10 cellular contexts compared by ENCODE assay signal in genomic region chrX:1502241-1502640, GRCh38. TPM values are rescaled to one million over a fixed set of nuclear protein-coding genes. Genes with fewer than 3 reads are reported as not detected.
A peak's percentile ranks its signal among the peaks of the same experiment; 100 is the strongest.
DNase-seq lines count a peak whose midpoint lies in the region; ATAC-seq, FAIRE-seq and TF ChIP-seq lines count a peak whose summit lies in the region.
"Had no signal": no experiment of that assay in that cellular context is flagged by ENCODE, and none has a peak within 500 bp of the region (broad histone marks: within the 10 kb centered on the region; RNA-seq: fewer than 3 reads in every experiment).

No MANE protein-coding gene starts in this region.

- no peak overlapping the region for H3K27ac ChIP-seq in right lobe of liver
- H3K27ac ChIP-seq in HepG2 (ENCODE audit: extremely low read length, insufficient read depth, low read length): no peak overlapping the region
- no peak overlapping the region for H3K27ac ChIP-seq in upper lobe of right lung
- H3K27ac ChIP-seq in lower lobe of right lung: no peak overlapping the region

- BruUV-seq in HepG2 (replicated peaks; lab: Mats Ljungman, UMichigan): no TSS peak

- no peak for FAIRE-seq in HepG2 (lab: Jason Lieb, UNC)

- no peak for TF ChIP-seq EP300 in HepG2 (IDR thresholded peaks at IDR 0.05; ENCODE audit: low read depth in 2 of 2, low read length in 2 of 2)
- no peak for TF ChIP-seq EP300 in HepG2 (CRISPR knock-in tag; IDR thresholded peaks at IDR 0.05; ENCODE audit: borderline replicate concordance)

- no peak overlapping the region for H3K4me3 Mint-ChIP-seq in activated CD4-positive, alpha-beta memory T cell treated with anti-CD3 and anti-CD28 coated beads for 36 hours

- peak in 1 of 4 donors; percentile 6 for ATAC-seq in right lobe of liver
- no peak for ATAC-seq in HepG2
- peak; percentile 39 for ATAC-seq in HG02973 (IDR thresholded peaks at IDR 0.05; ENCODE audit: unreplicated experiment)
- ATAC-seq in upper lobe of right lung: no peak
- ATAC-seq in lower lobe of right lung: no peak

- H3K4me1 Mint-ChIP-seq in activated CD4-positive, alpha-beta memory T cell treated with anti-CD3 and anti-CD28 coated beads for 36 hours (ENCODE audit: low read depth): peaks cover 31% of the 10 kb centered on the region

- no peaks in the 10 kb centered on the region for H3K4me1 ChIP-seq in right lobe of liver
- H3K4me1 ChIP-seq in HepG2 (ENCODE audit: insufficient read depth, low read length): no peaks in the 10 kb centered on the region
- H3K4me1 ChIP-seq in upper lobe of right lung: peaks cover 5% of the 10 kb centered on the region
- peaks cover 7% of the 10 kb centered on the region for H3K4me1 ChIP-seq in lower lobe of right lung

- H3K9me3 Mint-ChIP-seq in activated CD4-positive, alpha-beta memory T cell treated with anti-CD3 and anti-CD28 coated beads for 36 hours: no peaks in the 10 kb centered on the region

- peak in 2 of 3 donors; percentile 26 to 39 for DNase-seq in right lobe of liver
- DNase-seq in HepG2 (ENCODE audit: low spot score): no peak
- DNase-seq in activated CD4-positive, alpha-beta memory T cell treated with anti-CD3 and anti-CD28 coated beads for 36 hours: no peak
- DNase-seq in upper lobe of right lung: peak; percentile 40
- no peak for DNase-seq in lower lobe of right lung
- DNase-seq in middle frontal gyrus (ENCODE audit: extremely low spot score, low spot score): no peak
- no peak for DNase-seq in superior temporal gyrus (ENCODE audit: extremely low spot score)

- H3K4me3 ChIP-seq in right lobe of liver: no peak overlapping the region
- H3K4me3 ChIP-seq in HepG2 (replicated peaks in 1 of 3; ENCODE audit: insufficient read depth in 1 of 3, low read depth in 2 of 3, low read length in 3 of 3): no peak overlapping the region
- no peak overlapping the region for H3K4me3 ChIP-seq in upper lobe of right lung
- no peak overlapping the region for H3K4me3 ChIP-seq in lower lobe of right lung

- no peak for TF ChIP-seq RAD21 in HepG2 (CRISPR knock-in tag; IDR thresholded peaks at IDR 0.05)

- 23% methylated on average over 2 of the region's 12 CpGs for WGBS in right lobe of liver (ENCODE audit: insufficient coverage, low coverage, low lambda C conversion rate, missing lambda C conversion rate)
- WGBS in HepG2 (ENCODE audit: low lambda C conversion rate): 43% methylated on average over 4 of the region's 12 CpGs

- H3K36me3 Mint-ChIP-seq in activated CD4-positive, alpha-beta memory T cell treated with anti-CD3 and anti-CD28 coated beads for 36 hours: peaks cover 18% of the 10 kb centered on the region

- no peak overlapping the region for H3K4me2 ChIP-seq in HepG2 (ENCODE audit: low read depth, low read length)

- in situ Hi-C loops in HepG2 (cut with HindIII; ENCODE audit: extremely low pct_ligation_motif_present, low pct_unique_long_range_greater_than_20kb): no loop called here

- no peak for TF ChIP-seq POLR2A in right lobe of liver (IDR thresholded peaks at IDR 0.05)
- TF ChIP-seq POLR2A in HepG2 (IDR thresholded peaks at IDR 0.05; ENCODE audit: insufficient read depth in 1 of 2, low read depth in 2 of 2, low read length in 2 of 2): no peak

- POLR2A ChIA-PET in HepG2 (lab: Yijun Ruan, JAX): no interaction called here
- POLR2A ChIA-PET in activated CD4-positive, alpha-beta memory T cell treated with anti-CD3 and anti-CD28 coated beads for 36 hours (lab: Charles Lee): no interaction called here

- no peaks in the 10 kb centered on the region for H4K20me1 ChIP-seq in HepG2 (ENCODE audit: insufficient read depth, low read length)

- intact Hi-C loops in right lobe of liver (cut with DNase I) (no loop called here), HepG2 (cut with micrococcal nuclease; ENCODE audit: unreplicated experiment) (no loop called here), upper lobe of right lung (cut with DNase I) (no loop called here), lower lobe of right lung (cut with DNase I) (no loop called here)
- intact Hi-C loops in activated CD4-positive, alpha-beta memory T cell treated with anti-CD3 and anti-CD28 coated beads for 36 hours (cut with micrococcal nuclease): no loop called here

- no peak for TF ChIP-seq CTCF in right lobe of liver (IDR thresholded peaks at IDR 0.05)
- TF ChIP-seq CTCF in HepG2 (CRISPR knock-in tag; IDR thresholded peaks at IDR 0.05): no peak
- no peak for TF ChIP-seq CTCF in upper lobe of right lung (IDR thresholded peaks at IDR 0.05)
- no peak for TF ChIP-seq CTCF in lower lobe of right lung (IDR thresholded peaks at IDR 0.05)

- CTCF ChIA-PET in HepG2 (lab: Yijun Ruan, JAX; ENCODE audit: low intra/inter-chr PET ratio, low total read pairs): no interaction called here
- CTCF ChIA-PET in activated CD4-positive, alpha-beta memory T cell treated with anti-CD3 and anti-CD28 coated beads for 36 hours (lab: Charles Lee): no interaction called here

- H3K27ac Mint-ChIP-seq in activated CD4-positive, alpha-beta memory T cell treated with anti-CD3 and anti-CD28 coated beads for 36 hours: peak overlapping the region; percentile 76

- no peaks in the 10 kb centered on the region for H3K36me3 ChIP-seq in right lobe of liver
- no peaks in the 10 kb centered on the region for H3K36me3 ChIP-seq in HepG2 (replicated peaks in 1 of 2; ENCODE audit: control insufficient read depth in 1 of 2, insufficient read depth in 2 of 2, low read length in 2 of 2)
- H3K36me3 ChIP-seq in upper lobe of right lung: no peaks in the 10 kb centered on the region
- H3K36me3 ChIP-seq in lower lobe of right lung: no peaks in the 10 kb centered on the region

- no peak overlapping the region for H2AFZ ChIP-seq in HepG2 (ENCODE audit: low read length)

- H3K27me3 ChIP-seq in right lobe of liver: no peaks in the 10 kb centered on the region
- no peaks in the 10 kb centered on the region for H3K27me3 ChIP-seq in HepG2 (ENCODE audit: control insufficient read depth in 1 of 2, insufficient read depth in 2 of 2, low read length in 2 of 2)
- no peaks in the 10 kb centered on the region for H3K27me3 ChIP-seq in upper lobe of right lung
- H3K27me3 ChIP-seq in lower lobe of right lung (ENCODE audit: low read depth): no peaks in the 10 kb centered on the region

- H3K79me2 ChIP-seq in HepG2 (ENCODE audit: insufficient read depth, low read length): no peaks in the 10 kb centered on the region

- no peak overlapping the region for H3K9ac ChIP-seq in HepG2 (ENCODE audit: insufficient read depth, low read depth, low read length)

- H3K9me3 ChIP-seq in right lobe of liver: no peaks in the 10 kb centered on the region
- no peaks in the 10 kb centered on the region for H3K9me3 ChIP-seq in HepG2 (ENCODE audit: low read length)
- no peaks in the 10 kb centered on the region for H3K9me3 ChIP-seq in upper lobe of right lung
- no peaks in the 10 kb centered on the region for H3K9me3 ChIP-seq in lower lobe of right lung

- no peaks in the 10 kb centered on the region for H3K27me3 Mint-ChIP-seq in activated CD4-positive, alpha-beta memory T cell treated with anti-CD3 and anti-CD28 coated beads for 36 hours

RNA-seq across cellular contexts. Expression of gene P2RY8, which starts 34.7 kb away (rescaled TPM):
- total RNA-seq in right lobe of liver (under 1 TPM; 0.37 to 0.87 (median 0.73) TPM), HepG2 (2016; rRNA removed; fragmentation: Illumina TruSeq; extraction: Trizol) (0.66 and 1.0 TPM in 2 replicates), upper lobe of right lung (3.1 TPM), lower lobe of right lung (3.0 TPM)
- 0.09 and 0.10 TPM in 2 replicates for total RNA-seq in HepG2 (2016; cell fraction: cytosol; rRNA removed; fragmentation: Illumina TruSeq; extraction: Trizol; ENCODE audit: low read depth)
- 0.68 and 1.1 TPM in 2 replicates for total RNA-seq in HepG2 (2016; cell fraction: insoluble cytoplasmic fraction; rRNA removed; fragmentation: Illumina TruSeq; extraction: Trizol)
- total RNA-seq in HepG2 (2016; cell fraction: membrane; rRNA removed; fragmentation: Illumina TruSeq; extraction: Trizol): 0.31 and 0.34 TPM in 2 replicates
- total RNA-seq in HepG2 (2016; cell fraction: nucleus; rRNA removed; fragmentation: Illumina TruSeq; extraction: Trizol): 1.0 and 1.6 TPM in 2 replicates
- 1.3 and 3.1 TPM in 2 replicates for polyA plus RNA-seq in HepG2 (2011; rRNA removed)
- polyA plus RNA-seq in HepG2 (2011; cell fraction: cytosol; rRNA removed): 2.0 and 2.3 TPM in 2 replicates
- polyA plus RNA-seq in HepG2 (2011; cell fraction: nucleus; rRNA removed): 1.5 and 1.8 TPM in 2 replicates
- polyA plus RNA-seq in HepG2 (2012): 2.1 and 2.4 TPM in 2 replicates
- polyA plus RNA-seq in HepG2 (2016; cell fraction: cytosol; fragmentation: Illumina TruSeq; extraction: Trizol; ENCODE audit: low read depth): 0.08 and 0.09 TPM in 2 replicates
- polyA plus RNA-seq in HepG2 (2016; cell fraction: insoluble cytoplasmic fraction; fragmentation: Illumina TruSeq; extraction: Trizol; ENCODE audit: low read depth): 0.65 and 0.91 TPM in 2 replicates
- 0.16 and 0.28 TPM in 2 replicates for polyA plus RNA-seq in HepG2 (2016; cell fraction: membrane; fragmentation: Illumina TruSeq; extraction: Trizol; ENCODE audit: low read depth)
- 2.0 and 2.3 TPM in 2 replicates for polyA plus RNA-seq in HepG2 (2016; cell fraction: nucleus; fragmentation: Illumina TruSeq; extraction: Trizol; ENCODE audit: insufficient read depth, low read depth)
- polyA minus RNA-seq in HepG2 (2011; rRNA and poly(A)+ RNA removed; ENCODE audit: low replicate concordance): 0.09 and 7.8 TPM in 2 replicates
- 2.4 and 2.6 TPM in 2 replicates for polyA minus RNA-seq in HepG2 (2011; cell fraction: cytosol; rRNA and poly(A)+ RNA removed)
- 1.4 and 2.2 TPM in 2 replicates for polyA minus RNA-seq in HepG2 (2011; cell fraction: nucleus; rRNA and poly(A)+ RNA removed)
- total RNA-seq in activated CD4-positive, alpha-beta memory T cell treated with anti-CD3 and anti-CD28 coated beads for 36 hours: 10 to 100 TPM; 30.2 to 32.7 TPM
- total RNA-seq: G401, temporal lobe had no signal

RNA-seq across cellular contexts. Expression of gene ASMTL, which starts 49.5 kb away (rescaled TPM):
- total RNA-seq in right lobe of liver: 10 to 100 TPM; 12.5 to 27.3 (median 18.6) TPM
- total RNA-seq in HepG2 (2016; rRNA removed; fragmentation: Illumina TruSeq; extraction: Trizol): 5.6 and 6.3 TPM in 2 replicates
- 1.3 and 1.9 TPM in 2 replicates for total RNA-seq in HepG2 (2016; cell fraction: cytosol; rRNA removed; fragmentation: Illumina TruSeq; extraction: Trizol; ENCODE audit: low read depth)
- total RNA-seq in HepG2 (2016; cell fraction: insoluble cytoplasmic fraction; rRNA removed; fragmentation: Illumina TruSeq; extraction: Trizol): 5.5 and 6.1 TPM in 2 replicates
- 2.5 and 2.6 TPM in 2 replicates for total RNA-seq in HepG2 (2016; cell fraction: membrane; rRNA removed; fragmentation: Illumina TruSeq; extraction: Trizol)
- 4.9 and 6.4 TPM in 2 replicates for total RNA-seq in HepG2 (2016; cell fraction: nucleus; rRNA removed; fragmentation: Illumina TruSeq; extraction: Trizol)
- polyA plus RNA-seq in HepG2 (2011; rRNA removed): 16.3 and 16.4 TPM in 2 replicates
- 10.6 and 17.6 TPM in 2 replicates for polyA plus RNA-seq in HepG2 (2011; cell fraction: cytosol; rRNA removed)
- polyA plus RNA-seq in HepG2 (2011; cell fraction: nucleus; rRNA removed): 20.1 and 27.5 TPM in 2 replicates
- polyA plus RNA-seq in HepG2 (2012): 11.5 and 12.3 TPM in 2 replicates
- polyA plus RNA-seq in HepG2 (2016; cell fraction: cytosol; fragmentation: Illumina TruSeq; extraction: Trizol; ENCODE audit: low read depth): 1.6 and 2.0 TPM in 2 replicates
- 10.7 and 11.3 TPM in 2 replicates for polyA plus RNA-seq in HepG2 (2016; cell fraction: insoluble cytoplasmic fraction; fragmentation: Illumina TruSeq; extraction: Trizol; ENCODE audit: low read depth)
- polyA plus RNA-seq in HepG2 (2016; cell fraction: membrane; fragmentation: Illumina TruSeq; extraction: Trizol; ENCODE audit: low read depth): 2.3 and 2.4 TPM in 2 replicates
- 11.5 and 12.7 TPM in 2 replicates for polyA plus RNA-seq in HepG2 (2016; cell fraction: nucleus; fragmentation: Illumina TruSeq; extraction: Trizol; ENCODE audit: insufficient read depth, low read depth)
- 9.3 and 19.0 TPM in 2 replicates for polyA minus RNA-seq in HepG2 (2011; rRNA and poly(A)+ RNA removed; ENCODE audit: low replicate concordance)
- 10.4 and 11.7 TPM in 2 replicates for polyA minus RNA-seq in HepG2 (2011; cell fraction: cytosol; rRNA and poly(A)+ RNA removed)
- polyA minus RNA-seq in HepG2 (2011; cell fraction: nucleus; rRNA and poly(A)+ RNA removed): 8.6 and 12.7 TPM in 2 replicates
- total RNA-seq in activated CD4-positive, alpha-beta memory T cell treated with anti-CD3 and anti-CD28 coated beads for 36 hours: 10 to 100 TPM; 65.2 to 67.4 TPM
- 23.8 TPM for total RNA-seq in upper lobe of right lung
- 19.1 TPM for total RNA-seq in lower lobe of right lung

Comparison
In these comparisons a context has a peak if more than half of its experiments do, and no peak if none do; other contexts are left out.
1. DNase-seq: peak in right lobe of liver (2 of 3) and upper lobe of right lung (single experiment); none in HepG2 (single experiment), activated CD4-positive, alpha-beta memory T cell treated with anti-CD3 and anti-CD28 coated beads for 36 hours (single experiment), lower lobe of right lung (single experiment), middle frontal gyrus (single experiment) and superior temporal gyrus (single experiment).